Comparison of ENCODE assay signal across 1 cellular context in genomic region chr6:106639812-106640211, GRCh38.
TF ChIP-seq lines count a peak whose summit lies in the region.

No MANE protein-coding gene starts in this region.

TF ChIP-seq in GM23338, 12 proteins besides CTCF, POLR2A, EP300 and RAD21 (continued from another document):
- no peak for TF ChIP-seq ZNF462 (CRISPR knock-in tag; IDR thresholded peaks at IDR 0.05)
- no peak for TF ChIP-seq ZNF331 (CRISPR knock-in tag; IDR thresholded peaks at IDR 0.05; ENCODE audit: low read depth)
- TF ChIP-seq ETS1 (IDR thresholded peaks at IDR 0.05), result no peak
- TF ChIP-seq JUNB (IDR thresholded peaks at IDR 0.05; ENCODE audit: unreplicated experiment), result no peak
- TF ChIP-seq CREB1 (CRISPR knock-in tag; IDR thresholded peaks at IDR 0.05; ENCODE audit: low read depth), result no peak
- TF ChIP-seq REST (IDR thresholded peaks at IDR 0.05; ENCODE audit: unreplicated experiment), result no peak
- TF ChIP-seq STAT1 (IDR thresholded peaks at IDR 0.05; ENCODE audit: unreplicated experiment), result no peak
- TF ChIP-seq EZH2phosphoT487 (IDR thresholded peaks at IDR 0.05; ENCODE audit: unreplicated experiment), result no peak
- no peak for TF ChIP-seq POLR2AphosphoS5 (IDR thresholded peaks at IDR 0.05; ENCODE audit: low read depth)
